In the genomic region with DNA sequence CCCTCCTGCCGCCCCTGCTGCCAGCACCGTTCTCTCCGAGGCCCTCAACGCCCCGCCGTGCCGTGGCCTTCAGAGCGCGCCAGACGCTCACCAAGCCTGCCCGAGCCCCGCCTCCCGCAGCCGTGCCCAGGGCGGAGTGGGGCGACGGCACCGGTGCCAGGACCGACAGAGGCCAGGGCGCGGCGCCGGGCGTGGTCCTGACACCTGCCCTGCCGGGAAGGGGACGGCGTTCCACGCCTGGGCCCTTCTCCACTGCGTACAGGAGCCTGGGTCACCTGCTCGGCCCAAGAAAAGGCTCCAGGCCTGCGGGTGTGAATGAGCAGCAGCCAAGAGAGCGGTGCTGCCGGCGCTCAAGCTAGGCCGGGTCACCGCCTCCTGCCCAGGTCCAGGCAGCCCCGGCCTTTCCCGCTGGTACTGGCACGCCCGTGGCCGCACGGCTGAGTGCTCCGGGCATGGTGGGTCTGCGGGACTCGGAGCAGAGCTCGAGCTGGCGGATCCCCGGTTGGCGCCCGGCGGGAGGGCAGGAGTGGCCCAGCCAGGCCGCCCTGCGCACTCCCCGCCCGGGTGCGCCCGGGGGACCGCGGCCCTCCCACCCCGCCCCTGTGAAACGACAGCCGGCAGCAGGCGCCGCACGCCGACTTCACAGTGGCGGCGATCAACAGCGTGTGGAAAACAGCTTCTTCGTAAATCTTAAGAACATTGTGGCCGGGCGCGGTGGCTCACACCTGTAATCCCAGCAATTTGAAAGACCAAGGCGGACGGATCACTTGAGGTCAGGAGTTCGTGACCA, we compare ENCODE assay signal across 9 cellular contexts. TPM values are rescaled to one million over a fixed set of nuclear protein-coding genes. Genes with fewer than 3 reads are reported as not detected.
DNase-seq lines count a peak whose midpoint lies in the region; ATAC-seq and TF ChIP-seq lines count a peak whose summit lies in the region.
"Had no signal": no experiment of that assay in that cellular context is flagged by ENCODE, and none has a peak within 500 bp of the region (broad histone marks: within the 10 kb centered on the region; RNA-seq: fewer than 3 reads in every experiment).

No MANE protein-coding gene starts in this region.

- WGBS in neuronal stem cell (ENCODE audit: extremely low coverage in 2 of 2, insufficient read length in 2 of 2, insufficient replicate concordance in 1 of 2), 2 donors, result no CpG with 5 or more reads among the region's 76 CpGs

- H4K8ac ChIP-seq in neuronal stem cell (ENCODE audit: low read depth, low read length), result peak overlapping the region; percentile 32

- H3K9ac ChIP-seq in neuronal stem cell (ENCODE audit: low read depth, low read length, poor library complexity), result peak overlapping the region; percentile 57

- H3K4me3 Mint-ChIP-seq in activated B cell treated with CpG ODN at 0.5 μM for 24 hours, result peak overlapping the region; percentile 91

- H3K4me1 ChIP-seq in neuronal stem cell (ENCODE audit: control insufficient read depth in 2 of 2, insufficient read depth in 1 of 2, low read depth in 1 of 2, low read length in 2 of 2), result peaks cover 18 to 21% of the 10 kb centered on the region in 2 donors

- peaks cover 20 to 72% (median 66%) of the 10 kb centered on the region in 3 experiments for H3K27me3 ChIP-seq in neuronal stem cell (ENCODE audit: control insufficient read depth in 3 of 3, insufficient read depth in 3 of 3, low read depth in 1 of 3, low read length in 3 of 3)

- POLR2A ChIA-PET in activated B cell treated with CpG ODN at 0.5 μM for 24 hours (lab: Charles Lee), result interaction anchor here (0.6 kb wide), 1 partner anchor 20 kb away, joined by 4 read pairs; no protein-coding TSS in a partner anchor

- CTCF ChIA-PET in activated B cell treated with CpG ODN at 0.5 μM for 24 hours (lab: Charles Lee), result no interaction called here

- no peaks in the 10 kb centered on the region for H3K79me1 ChIP-seq in neuronal stem cell (ENCODE audit: low read depth, low read length)

- no peak overlapping the region for H3K27ac ChIP-seq in neuronal stem cell (replicated peaks; ENCODE audit: low read length)
- H3K27ac ChIP-seq: epithelial cell of prostate had no signal

- intact Hi-C loops in activated B cell treated with CpG ODN at 0.5 μM for 24 hours (cut with micrococcal nuclease), result loop anchor here (1.0 to 5.0 kb wide), 2 partner anchors 9 to 1172 kb away; partner anchors contain the start of gene NSMCE3

- H2BK120ac ChIP-seq in neuronal stem cell (ENCODE audit: low read depth, low read length), result no peak overlapping the region

- peak overlapping the region; percentile 77 for H3K14ac ChIP-seq in neuronal stem cell (ENCODE audit: low read length)

- peak overlapping the region; percentile 85 for H3K23ac ChIP-seq in neuronal stem cell (ENCODE audit: low read depth, low read length, poor library complexity)

- in situ Hi-C loops in G401 (cut with HindIII; ENCODE audit: low sequenced_read_pairs), result no loop called here

- peak overlapping the region; percentile 91 for H3K18ac ChIP-seq in neuronal stem cell (ENCODE audit: low read length)

- peaks cover 56% of the 10 kb centered on the region for H3K27me3 Mint-ChIP-seq in activated B cell treated with CpG ODN at 0.5 μM for 24 hours

- peak overlapping the region; percentile 89 for H3K4me2 ChIP-seq in neuronal stem cell (ENCODE audit: insufficient read depth, low read length, poor library complexity, severe bottlenecking)

- no peak overlapping the region for H4K91ac ChIP-seq in neuronal stem cell (ENCODE audit: low read depth, low read length, poor library complexity)

- peaks cover 13% of the 10 kb centered on the region for H3K9me3 Mint-ChIP-seq in activated B cell treated with CpG ODN at 0.5 μM for 24 hours

- ATAC-seq in activated B cell treated with CpG ODN at 0.5 μM for 24 hours (ENCODE audit: low read depth) (no peak), HG02938 (IDR thresholded peaks at IDR 0.05; ENCODE audit: unreplicated experiment) (no peak), HG02763 (IDR thresholded peaks at IDR 0.05; ENCODE audit: unreplicated experiment) (no peak)

- no peaks in the 10 kb centered on the region for H3K36me3 ChIP-seq in neuronal stem cell (replicated peaks in 1 of 2; ENCODE audit: control insufficient read depth in 2 of 2, insufficient read depth in 2 of 2, low read length in 2 of 2)

- H3K36me3 Mint-ChIP-seq in activated B cell treated with CpG ODN at 0.5 μM for 24 hours (ENCODE audit: low read depth), result peaks cover 2% of the 10 kb centered on the region

- peak overlapping the region; percentile 89 for H2AK5ac ChIP-seq in neuronal stem cell (ENCODE audit: low read depth, low read length)

- no peak for TF ChIP-seq CTCF in activated B cell treated with CpG ODN at 0.5 μM for 24 hours (IDR thresholded peaks at IDR 0.05)
- TF ChIP-seq CTCF in fibroblast of villous mesenchyme (IDR thresholded peaks at IDR 0.05; ENCODE audit: insufficient read depth, low read depth, low read length), result no peak

- peak overlapping the region; percentile 59 for H3K4me3 ChIP-seq in fibroblast of villous mesenchyme (ENCODE audit: low read depth, low read length)
- peak overlapping the region in 1 of 2 donors; percentile 75 for H3K4me3 ChIP-seq in neuronal stem cell (ENCODE audit: low read length in 2 of 2)

- DNase-seq in G401 (ENCODE audit: low spot score) (peak; percentile 31), activated B cell treated with CpG ODN at 0.5 μM for 24 hours (peak; percentile 35), fibroblast of villous mesenchyme (ENCODE audit: low read depth) (no peak), neuronal stem cell (ENCODE audit: low spot score) (no peak), putamen (ENCODE audit: low spot score) (no peak), D341Med (ENCODE audit: low spot score) (no peak)

- peak overlapping the region; percentile 82 for H2BK5ac ChIP-seq in neuronal stem cell (ENCODE audit: low read length)

- peak overlapping the region; percentile 49 for H2AFZ ChIP-seq in neuronal stem cell (ENCODE audit: low read length)

- no peak overlapping the region for H3K27ac Mint-ChIP-seq in activated B cell treated with CpG ODN at 0.5 μM for 24 hours

- peak overlapping the region; percentile 84 for H3K4ac ChIP-seq in neuronal stem cell (ENCODE audit: low read length)

- H2BK12ac ChIP-seq in neuronal stem cell (ENCODE audit: low read length), result no peak overlapping the region

- peaks cover 43% of the 10 kb centered on the region for H3K4me1 Mint-ChIP-seq in activated B cell treated with CpG ODN at 0.5 μM for 24 hours

- no peak overlapping the region for H2BK15ac ChIP-seq in neuronal stem cell (ENCODE audit: low read length)

- H3K9me3 ChIP-seq in neuronal stem cell (replicated peaks in 1 of 2; ENCODE audit: control insufficient read depth in 2 of 2, insufficient read depth in 1 of 2, low read depth in 1 of 2, low read length in 2 of 2), result peaks cover 2 to 3% of the 10 kb centered on the region in 2 donors

RNA-seq across cellular contexts. Expression of gene OCA2, which starts 4.2 kb away (rescaled TPM):
- total RNA-seq in G401 (2014; rRNA removed; shearing (Covaris generic)), result 4.1 TPM in 2 replicates
- not detected in 2 replicates for total RNA-seq in activated B cell treated with CpG ODN at 0.5 μM for 24 hours
- under 0.01 TPM in 1 of 2 replicates, not detected in the other for total RNA-seq in fibroblast of villous mesenchyme
- polyA plus RNA-seq in neuronal stem cell (2013, experiment 1 of 2), result 0.81 TPM
- polyA plus RNA-seq in neuronal stem cell (2013, experiment 2 of 2), result 0.75 TPM

Comparison
In these comparisons a context has a peak if more than half of its experiments do, and no peak if none do; other contexts are left out.
1. DNase-seq: peak in G401 (single experiment) and activated B cell treated with CpG ODN at 0.5 μM for 24 hours (single experiment); none in fibroblast of villous mesenchyme (single experiment), neuronal stem cell (single experiment), putamen (single experiment) and D341Med (single experiment).